13 cellular contexts compared by ENCODE assay signal in genomic region chr3:29757054-29757777, GRCh38.
DNase-seq lines count a peak whose midpoint lies in the region; ATAC-seq and TF ChIP-seq lines count a peak whose summit lies in the region.
"Had no signal": no experiment of that assay in that cellular context is flagged by ENCODE, and none has a peak within 500 bp of the region (broad histone marks: within the 10 kb centered on the region; RNA-seq: fewer than 3 reads in every experiment).

No MANE protein-coding gene starts in this region.

- DNase-seq in HFFc6 (peak; percentile 12), RWPE1 (ENCODE audit: low spot score) (peak; percentile 25), fibroblast of mammary gland (ENCODE audit: low read depth) (peak; percentile 37), sigmoid colon (no peak), NCI-H82 treated with DMSO at 0.1 percent for 48 hours (lab: John Stamatoyannopoulos, UW; ENCODE audit: unreplicated experiment) (no peak), neuronal stem cell (ENCODE audit: low spot score) (no peak)
- DNase-seq in activated CD4-positive, alpha-beta T cell treated with anti-CD3 and anti-CD28 coated beads for 4 hours: no peak
- DNase-seq: CD8-positive, alpha-beta T cell; MM.1S; NCI-H526 treated with DMSO at 0.1 percent for 48 hours; T-helper 17 cell had no signal

- H4K8ac ChIP-seq in neuronal stem cell (ENCODE audit: low read depth, low read length): no peak overlapping the region

- H3K9me3 ChIP-seq in sigmoid colon (no peaks in the 10 kb centered on the region), neuronal stem cell (replicated peaks in 1 of 2; ENCODE audit: control insufficient read depth in 2 of 2, insufficient read depth in 1 of 2, low read depth in 1 of 2, low read length in 2 of 2) (no peaks in the 10 kb centered on the region)

- H3K27me3 Mint-ChIP-seq in HFFc6 (ENCODE audit: insufficient read depth): no peaks in the 10 kb centered on the region; the same call in none of the 2 replicates
- H3K27me3 Mint-ChIP-seq: progenitor cell of endocrine pancreas, T-helper 17 cell had no signal

- H3K79me1 ChIP-seq in neuronal stem cell (ENCODE audit: low read depth, low read length): no peaks in the 10 kb centered on the region

- no peak for TF ChIP-seq POLR2A in sigmoid colon (IDR thresholded peaks at IDR 0.05)

- no peak overlapping the region for H2BK120ac ChIP-seq in neuronal stem cell (ENCODE audit: low read depth, low read length)

- no peak overlapping the region for H3K18ac ChIP-seq in neuronal stem cell (ENCODE audit: low read length)

- TF ChIP-seq EP300 in sigmoid colon (IDR thresholded peaks at IDR 0.05): no peak

- CTCF ChIA-PET in RWPE1 (lab: Yijun Ruan, JAX): no interaction called here

- H3K4me2 ChIP-seq in neuronal stem cell (ENCODE audit: insufficient read depth, low read length, poor library complexity, severe bottlenecking): no peak overlapping the region

- peaks cover 0 to 45% (median 36%) of the 10 kb centered on the region in 4 donors for H3K4me1 ChIP-seq in sigmoid colon
- peaks cover 7 to 8% of the 10 kb centered on the region in 2 donors for H3K4me1 ChIP-seq in neuronal stem cell (ENCODE audit: control insufficient read depth in 2 of 2, insufficient read depth in 1 of 2, low read depth in 1 of 2, low read length in 2 of 2)

- no peak overlapping the region for H3K4me3 Mint-ChIP-seq in HFFc6
- H3K4me3 Mint-ChIP-seq: CD8-positive, alpha-beta T cell; T-helper 17 cell had no signal

- H3K23ac ChIP-seq in neuronal stem cell (ENCODE audit: low read depth, low read length, poor library complexity): no peak overlapping the region

- no peak overlapping the region for H2BK12ac ChIP-seq in neuronal stem cell (ENCODE audit: low read length)

- H2BK5ac ChIP-seq in neuronal stem cell (ENCODE audit: low read length): no peak overlapping the region

- H3K9me3 Mint-ChIP-seq in HFFc6: no peaks in the 10 kb centered on the region
- H3K9me3 Mint-ChIP-seq: CD8-positive, alpha-beta T cell had no signal

- H3K27me3 ChIP-seq in sigmoid colon: no peaks in the 10 kb centered on the region
- H3K27me3 ChIP-seq in neuronal stem cell (ENCODE audit: control insufficient read depth in 3 of 3, insufficient read depth in 3 of 3, low read depth in 1 of 3, low read length in 3 of 3): no peaks in the 10 kb centered on the region

- H3K4me1 Mint-ChIP-seq in HFFc6 (ENCODE audit: low read depth): peaks cover 64% of the 10 kb centered on the region
- H3K4me1 Mint-ChIP-seq: T-helper 17 cell had no signal

- no peak overlapping the region for H3K4me3 ChIP-seq in fibroblast of mammary gland (ENCODE audit: control insufficient read depth, low read depth, low read length)
- no peak overlapping the region for H3K4me3 ChIP-seq in sigmoid colon
- H3K4me3 ChIP-seq in neuronal stem cell (ENCODE audit: low read length in 2 of 2): no peak overlapping the region

- no peak for ATAC-seq in GM19463 (IDR thresholded peaks at IDR 0.05; ENCODE audit: unreplicated experiment)
- ATAC-seq: CD8-positive, alpha-beta T cell; T-helper 17 cell had no signal

- 25 to 69% methylated on average over 1 of the region's 1 CpG for WGBS in sigmoid colon, 2 donors
- WGBS in neuronal stem cell (ENCODE audit: extremely low coverage in 2 of 2, insufficient read length in 2 of 2, insufficient replicate concordance in 1 of 2), 2 donors: no CpG with 5 or more reads among the region's 1 CpG

- H3K27ac ChIP-seq in RWPE1 (no peak overlapping the region), sigmoid colon (peak overlapping the region; percentile 28 to 72 (median 70)), neuronal stem cell (replicated peaks; ENCODE audit: low read length) (no peak overlapping the region)

- peak overlapping the region; percentile 61 for H3K27ac Mint-ChIP-seq in HFFc6
- H3K27ac Mint-ChIP-seq: CD8-positive, alpha-beta T cell; progenitor cell of endocrine pancreas; T-helper 17 cell had no signal

- H3K36me3 ChIP-seq in sigmoid colon (no peaks in the 10 kb centered on the region), neuronal stem cell (replicated peaks in 1 of 2; ENCODE audit: control insufficient read depth in 2 of 2, insufficient read depth in 2 of 2, low read length in 2 of 2) (no peaks in the 10 kb centered on the region)

- POLR2A ChIA-PET in RWPE1 (lab: Yijun Ruan, JAX; ENCODE audit: low non-redundant PET): no interaction called here

- H3K4ac ChIP-seq in neuronal stem cell (ENCODE audit: low read length): no peak overlapping the region

- no peak overlapping the region for H4K91ac ChIP-seq in neuronal stem cell (ENCODE audit: low read depth, low read length, poor library complexity)

- no peak overlapping the region for H3K14ac ChIP-seq in neuronal stem cell (ENCODE audit: low read length)

- no peaks in the 10 kb centered on the region; the same call in 1 of the 2 replicates for H3K36me3 Mint-ChIP-seq in HFFc6 (ENCODE audit: low read depth)
- H3K36me3 Mint-ChIP-seq: CD8-positive, alpha-beta T cell had no signal

- intact Hi-C loops in sigmoid colon (cut with DNase I): no loop called here

- TF ChIP-seq CTCF in HFFc6 (IDR thresholded peaks at IDR 0.05) (no peak), RWPE1 (conservative IDR thresholded peaks at IDR 0.05; ENCODE audit: low read depth) (no peak), fibroblast of mammary gland (conservative IDR thresholded peaks at IDR 0.05; ENCODE audit: control insufficient read depth, insufficient read depth, low read depth, low read length) (no peak), sigmoid colon (IDR thresholded peaks at IDR 0.05) (no peak)

- H3K9ac ChIP-seq in neuronal stem cell (ENCODE audit: low read depth, low read length, poor library complexity): no peak overlapping the region

- no peak overlapping the region for H2BK15ac ChIP-seq in neuronal stem cell (ENCODE audit: low read length)

- H2AK5ac ChIP-seq in neuronal stem cell (ENCODE audit: low read depth, low read length): no peak overlapping the region

- no peak overlapping the region for H2AFZ ChIP-seq in neuronal stem cell (ENCODE audit: low read length)

Comparison
In these comparisons a context has a peak if more than half of its experiments do, and no peak if none do; other contexts are left out.
1. DNase-seq: peak in HFFc6 (single experiment), RWPE1 (single experiment) and fibroblast of mammary gland (single experiment); none in sigmoid colon (single experiment), NCI-H82 treated with DMSO at 0.1 percent for 48 hours (single experiment), neuronal stem cell (single experiment) and activated CD4-positive, alpha-beta T cell treated with anti-CD3 and anti-CD28 coated beads for 4 hours (0 of 2).
2. H3K27ac ChIP-seq: peak in sigmoid colon (4 of 4); none in RWPE1 (single experiment) and neuronal stem cell (single experiment).